ENCODE assay signal across 14 cellular contexts in genomic region chr1:27885114-27885528, GRCh38. TPM values are rescaled to one million over a fixed set of nuclear protein-coding genes. Genes with fewer than 3 reads are reported as not detected.
DNase-seq lines count a peak whose midpoint lies in the region; ATAC-seq and TF ChIP-seq lines count a peak whose summit lies in the region.
"Had no signal": no experiment of that assay in that cellular context is flagged by ENCODE, and none has a peak within 500 bp of the region (broad histone marks: within the 10 kb centered on the region; RNA-seq: fewer than 3 reads in every experiment).

No MANE protein-coding gene starts in this region.

- H3K27ac Mint-ChIP-seq in CD14-positive monocyte (peak overlapping the region; percentile 99 to 100 (median 99)), chondrocyte (ENCODE audit: unreplicated experiment) (no peak overlapping the region)
- H3K27ac Mint-ChIP-seq in naive thymus-derived CD8-positive, alpha-beta T cell: peak overlapping the region in 8 of 10 donors; percentile 24 to 94 (median 65)

- DNase-seq in CD14-positive monocyte (ENCODE audit: low spot score) (peak; percentile 81), NB4 (ENCODE audit: low read depth) (peak; percentile 91), chondrocyte (ENCODE audit: low spot score) (peak; percentile 46), NCI-H1105 treated with DMSO at 0.1 percent for 48 hours (lab: John Stamatoyannopoulos, UW) (no peak)
- no peak for DNase-seq in naive thymus-derived CD8-positive, alpha-beta T cell
- DNase-seq in activated effector memory CD4-positive, alpha-beta T cell treated with anti-CD3 and anti-CD28 coated beads, Interleukin-2, amount 50 U/mL, for 16 hours: no peak
- DNase-seq: activated CD4-positive, alpha-beta T cell treated with anti-CD3 and anti-CD28 coated beads, Interleukin-2, amount 50 U/mL, for 1 hour; mesendoderm; NCI-H1436 had no signal

- POLR2A ChIA-PET in naive thymus-derived CD8-positive, alpha-beta T cell (lab: Charles Lee): no interaction called here

- H3K27me3 Mint-ChIP-seq in CD14-positive monocyte (ENCODE audit: low read depth in 3 of 3) (peaks cover 0 to 3% (median 0%) of the 10 kb centered on the region in 3 donors), chondrocyte (ENCODE audit: low read depth) (no peaks in the 10 kb centered on the region)
- no peaks in the 10 kb centered on the region for H3K27me3 Mint-ChIP-seq in naive thymus-derived CD8-positive, alpha-beta T cell

- ATAC-seq in naive thymus-derived CD8-positive, alpha-beta T cell: no peak
- no peak for ATAC-seq in GM19452 (IDR thresholded peaks at IDR 0.05; ENCODE audit: unreplicated experiment)
- no peak for ATAC-seq in GM21390 (IDR thresholded peaks at IDR 0.05; ENCODE audit: unreplicated experiment)

- peak overlapping the region; percentile 68 for H3K4me3 ChIP-seq in NB4 (ENCODE audit: low read depth, low read length)
- H3K4me3 ChIP-seq: breast epithelium, thoracic aorta had no signal

- TF ChIP-seq CTCF in CD14-positive monocyte (IDR thresholded peaks at IDR 0.05) (no peak), NB4 (IDR thresholded peaks at IDR 0.05; ENCODE audit: low read depth, low read length) (no peak), chondrocyte (IDR thresholded peaks at IDR 0.05) (no peak)

- H3K4me1 Mint-ChIP-seq in CD14-positive monocyte (peaks cover 87% of the 10 kb centered on the region), chondrocyte (ENCODE audit: low read depth) (no peaks in the 10 kb centered on the region)
- H3K4me1 Mint-ChIP-seq in naive thymus-derived CD8-positive, alpha-beta T cell: peaks cover 26 to 79% (median 42%) of the 10 kb centered on the region in 4 donors

- H3K9me3 Mint-ChIP-seq in CD14-positive monocyte: peaks cover 0 to 1% (median 0%) of the 10 kb centered on the region in 7 donors
- no peaks in the 10 kb centered on the region for H3K9me3 Mint-ChIP-seq in chondrocyte (ENCODE audit: low read depth)
- H3K9me3 Mint-ChIP-seq in naive thymus-derived CD8-positive, alpha-beta T cell: no peaks in the 10 kb centered on the region

- peak overlapping the region; percentile 78 to 80 for H3K4me3 Mint-ChIP-seq in CD14-positive monocyte
- H3K4me3 Mint-ChIP-seq in chondrocyte (ENCODE audit: unreplicated experiment): no peak overlapping the region
- no peak overlapping the region for H3K4me3 Mint-ChIP-seq in naive thymus-derived CD8-positive, alpha-beta T cell

- intact Hi-C loops in CD14-positive monocyte (cut with micrococcal nuclease): loop anchor here in 1 of 2 donors (1.0 kb wide), 1 partner anchor 10 kb away; no protein-coding TSS in a partner anchor

- no peak for TF ChIP-seq POLR2A in NB4 (IDR thresholded peaks at IDR 0.05; ENCODE audit: extremely low read depth, insufficient read length)

- peaks cover 77 to 97% of the 10 kb centered on the region in 2 donors for H3K36me3 Mint-ChIP-seq in CD14-positive monocyte
- H3K36me3 Mint-ChIP-seq in chondrocyte (ENCODE audit: low read depth): peaks cover 2% of the 10 kb centered on the region
- peaks cover 0 to 65% (median 18%) of the 10 kb centered on the region in 3 donors for H3K36me3 Mint-ChIP-seq in naive thymus-derived CD8-positive, alpha-beta T cell

RNA-seq across cellular contexts. Expression of gene THEMIS2, which starts 12.8 kb away (rescaled TPM):
- 100 to 1,000 TPM; 306 to 344 TPM for polyA plus RNA-seq in CD14-positive monocyte
- 1.2 to 3.9 TPM (median 1.6 TPM) in 3 replicates for total RNA-seq in chondrocyte
- 10 to 100 TPM; 53.3 to 57.9 TPM for total RNA-seq in naive thymus-derived CD8-positive, alpha-beta T cell
- 10 to 100 TPM; 14.1 to 48.5 (median 23.7) TPM for polyA plus RNA-seq in naive thymus-derived CD8-positive, alpha-beta T cell

RNA-seq across cellular contexts. Expression of gene RPA2, which starts 29.3 kb away (rescaled TPM):
- polyA plus RNA-seq in CD14-positive monocyte: 100 to 1,000 TPM in 1 of 2 donors, 10 to 100 TPM in 1; 67.3 to 106 TPM
- 15.1 to 24.8 TPM (median 15.5 TPM) in 3 replicates for total RNA-seq in chondrocyte
- 10 to 100 TPM; 66.6 to 78.6 TPM for total RNA-seq in naive thymus-derived CD8-positive, alpha-beta T cell
- 100 to 1,000 TPM; 213 to 229 (median 215) TPM for polyA plus RNA-seq in naive thymus-derived CD8-positive, alpha-beta T cell

RNA-seq across cellular contexts. Expression of gene SMPDL3B, which starts 49.7 kb away (rescaled TPM):
- under 1 TPM in 1 of 2 donors, not detected in 1; 0.13 TPM for polyA plus RNA-seq in CD14-positive monocyte
- 0.15 to 0.21 TPM in 2 of 3 replicates, not detected in the other for total RNA-seq in chondrocyte
- not detected for total RNA-seq in naive thymus-derived CD8-positive, alpha-beta T cell
- under 1 TPM in 1 of 3 donors, not detected in 2; 0.16 TPM for polyA plus RNA-seq in naive thymus-derived CD8-positive, alpha-beta T cell
- total RNA-seq: RPMI7951, thoracic aorta had no signal

RNA-seq across cellular contexts. Expression of gene PPP1R8, which starts 54.5 kb away (rescaled TPM):
- polyA plus RNA-seq in CD14-positive monocyte: 10 to 100 TPM; 21.4 to 23.9 TPM
- total RNA-seq in chondrocyte: 39.7 to 42.9 TPM (median 41.7 TPM) in 3 replicates
- 10 to 100 TPM; 40.2 to 42.5 TPM for total RNA-seq in naive thymus-derived CD8-positive, alpha-beta T cell
- 10 to 100 TPM; 27.8 to 37.8 (median 36.2) TPM for polyA plus RNA-seq in naive thymus-derived CD8-positive, alpha-beta T cell

Comparison
In these comparisons a context has a peak if more than half of its experiments do, and no peak if none do; other contexts are left out.
1. DNase-seq: peak in CD14-positive monocyte (single experiment), NB4 (single experiment) and chondrocyte (single experiment); none in naive thymus-derived CD8-positive, alpha-beta T cell (0 of 10), NCI-H1105 treated with DMSO at 0.1 percent for 48 hours (single experiment) and activated effector memory CD4-positive, alpha-beta T cell treated with anti-CD3 and anti-CD28 coated beads, Interleukin-2, amount 50 U/mL, for 16 hours (single experiment).
2. H3K4me3 Mint-ChIP-seq: peak in CD14-positive monocyte (2 of 2); none in chondrocyte (single experiment) and naive thymus-derived CD8-positive, alpha-beta T cell (0 of 10).
3. RNA of gene THEMIS2, which starts 12.8 kb away (total RNA-seq): 53.3 to 57.9 TPM in naive thymus-derived CD8-positive, alpha-beta T cell; 1.2 to 3.9 TPM in chondrocyte; every median in the first group is over 10 times any median in the second.